In the genomic region with DNA sequence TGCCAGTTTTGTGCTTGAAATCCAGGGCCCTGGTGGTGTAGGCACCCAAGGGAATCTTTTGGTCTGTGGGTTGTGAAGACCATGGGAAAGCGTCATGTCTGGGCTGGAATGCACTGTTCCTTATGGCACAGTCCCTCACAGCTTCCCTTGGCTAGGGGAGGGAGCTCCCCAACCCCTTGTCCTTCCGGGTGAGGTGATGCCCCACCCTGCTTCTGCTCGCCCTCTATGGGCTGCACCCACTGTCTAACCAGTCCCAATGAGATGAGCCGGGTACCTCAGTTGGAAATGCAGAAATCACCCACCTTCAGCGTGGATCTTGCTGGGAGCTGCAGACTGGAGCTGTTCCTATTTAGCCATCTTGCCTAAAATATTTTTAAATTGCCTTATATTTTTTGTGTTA, we compare ENCODE assay signal across 2 cellular contexts.
TF ChIP-seq lines count a peak whose summit lies in the region.
"Not testable (repeated sequence)": the region's sequence is repeated elsewhere in the genome, so short reads cannot be mapped to it uniquely, and the experiment has no call there.

No MANE protein-coding gene starts in this region.

TF ChIP-seq in K562, 482 proteins besides CTCF, POLR2A, EP300 and RAD21:
- 0 out of 2 replicates have a peak, but pooled peaks have one; percentile 35 for TF ChIP-seq NR2C1 (IDR thresholded peaks at IDR 0.05)
- not testable (repeated sequence) for TF ChIP-seq NR2C1 (tag; IDR thresholded peaks at IDR 0.05)

TF ChIP-seq in HepG2, 621 proteins besides CTCF, POLR2A, EP300 and RAD21:
- 0 out of 2 replicates have a peak, but pooled peaks have one; percentile 25 for TF ChIP-seq GABPB1 (CRISPR knock-in tag; IDR thresholded peaks at IDR 0.05)
